Comparison of ENCODE assay signal across 25 cellular contexts in genomic region chr7:74058486-74058885, GRCh38. TPM values are rescaled to one million over a fixed set of nuclear protein-coding genes. Genes with fewer than 3 reads are reported as not detected.
"Had no signal": no experiment of that assay in that cellular context is flagged by ENCODE, and none has a peak within 500 bp of the region (broad histone marks: within the 10 kb centered on the region; RNA-seq: fewer than 3 reads in every experiment).

No MANE protein-coding gene starts in this region.

- H3K27me3 Mint-ChIP-seq: activated naive CD8-positive, alpha-beta T cell had no signal

- H3K4me1 ChIP-seq: foreskin keratinocyte had no signal

- DNase-seq: activated B cell treated with CpG ODN at 0.5 μM for 24 hours; activated CD4-positive, alpha-beta T cell treated with anti-CD3 and anti-CD28 coated beads for 36 hours; activated CD4-positive, alpha-beta T cell treated with anti-CD3 and anti-CD28 coated beads, Interleukin-2, amount 50 U/mL, for 4 hours; activated CD8-positive, alpha-beta memory T cell treated with anti-CD3 and anti-CD28 coated beads, Interleukin-2, amount 50 U/mL, for 48 hours; activated naive CD4-positive, alpha-beta T cell; activated T-cell treated with anti-CD3 and anti-CD28 coated beads, Interleukin-2, amount 50 U/mL, for 4 hours; adrenal gland; cerebellar nuclear complex; effector CD4-positive, alpha-beta T cell; erythroblast; foreskin keratinocyte; immature natural killer cell; kidney glomerular epithelial cell; left ventricle myocardium inferior; stimulated activated CD4-positive, alpha-beta T cell treated with anti-CD3 and anti-CD28 coated beads, Interleukin-1b, Interleukin-23, amount 100 ng/mL, for 48 hours; T1000; testis; upper lobe of left lung had no signal

- H3K27ac Mint-ChIP-seq: activated B cell treated with CpG ODN at 0.5 μM for 24 hours; activated CD4-positive, alpha-beta T cell treated with anti-CD3 and anti-CD28 coated beads for 36 hours; activated naive CD8-positive, alpha-beta T cell; activated T-helper 2 cell treated with anti-CD3 and anti-CD28 coated beads, Interferon-gamma antibody, Interleukin-2, Interleukin-4, amounts not matched to agents 10 μg/mL and 5 μg/mL and 100 μg/mL, durations not matched to agents 14 hours and 24 hours and 36 hours had no signal

- H3K36me3 ChIP-seq: ovary had no signal

- H3K9me3 Mint-ChIP-seq: activated B cell treated with CpG ODN at 0.5 μM for 24 hours; activated T-cell treated with anti-CD3 and anti-CD28 coated beads, Interleukin-2, amount 50 U/mL, for 4 hours; activated T-helper 2 cell treated with anti-CD3 and anti-CD28 coated beads, Interferon-gamma antibody, Interleukin-2, Interleukin-4, amounts not matched to agents 10 μg/mL and 5 μg/mL and 100 μg/mL, durations not matched to agents 14 hours and 24 hours and 36 hours; immature natural killer cell; naive thymus-derived CD8-positive, alpha-beta T cell had no signal

- H3K27ac ChIP-seq: adrenal gland, foreskin keratinocyte, left ventricle myocardium inferior, ovary, psoas muscle, right atrium auricular region, testis had no signal

- H3K4me3 ChIP-seq: adrenal gland, left ventricle myocardium inferior, ovary, psoas muscle, right atrium auricular region, testis, upper lobe of left lung had no signal

- H3K9me3 ChIP-seq: adrenal gland, left ventricle myocardium inferior, ovary, psoas muscle, right atrium auricular region, testis, upper lobe of left lung had no signal

- ATAC-seq: activated CD4-positive, alpha-beta T cell treated with anti-CD3 and anti-CD28 coated beads for 36 hours; activated T-cell treated with anti-CD3 and anti-CD28 coated beads, Interleukin-2, amount 50 U/mL, for 4 hours; foreskin keratinocyte; naive thymus-derived CD8-positive, alpha-beta T cell; psoas muscle had no signal

- H3K27me3 ChIP-seq: adrenal gland, ovary, right atrium auricular region, testis, upper lobe of left lung had no signal

- H3K36me3 Mint-ChIP-seq: activated naive CD8-positive, alpha-beta T cell; immature natural killer cell; naive thymus-derived CD8-positive, alpha-beta T cell had no signal

- H3K4me3 Mint-ChIP-seq: activated B cell treated with CpG ODN at 0.5 μM for 24 hours; activated CD4-positive, alpha-beta T cell treated with anti-CD3 and anti-CD28 coated beads for 36 hours; activated naive CD8-positive, alpha-beta T cell; activated T-cell treated with anti-CD3 and anti-CD28 coated beads, Interleukin-2, amount 50 U/mL, for 4 hours; immature natural killer cell had no signal

RNA-seq across cellular contexts. Expression of gene ELN, which starts 30.5 kb away (rescaled TPM):
- total RNA-seq: activated B cell treated with CpG ODN at 0.5 μM for 24 hours; activated CD4-positive, alpha-beta T cell treated with anti-CD3 and anti-CD28 coated beads for 36 hours; activated T-helper 2 cell treated with anti-CD3 and anti-CD28 coated beads, Interferon-gamma antibody, Interleukin-2, Interleukin-4, amounts not matched to agents 10 μg/mL and 5 μg/mL and 100 μg/mL, durations not matched to agents 14 hours and 24 hours and 36 hours; foreskin keratinocyte; naive thymus-derived CD8-positive, alpha-beta T cell; T-helper 1 cell treated with Interleukin-12 subunit alpha and Interleukin-12 subunit beta and Interleukin-4 antibody, amounts not matched to agents 30 ng/mL and 1 ng/mL, for 36 hours had no signal
